17 cellular contexts compared by ENCODE assay signal in the genomic region with DNA sequence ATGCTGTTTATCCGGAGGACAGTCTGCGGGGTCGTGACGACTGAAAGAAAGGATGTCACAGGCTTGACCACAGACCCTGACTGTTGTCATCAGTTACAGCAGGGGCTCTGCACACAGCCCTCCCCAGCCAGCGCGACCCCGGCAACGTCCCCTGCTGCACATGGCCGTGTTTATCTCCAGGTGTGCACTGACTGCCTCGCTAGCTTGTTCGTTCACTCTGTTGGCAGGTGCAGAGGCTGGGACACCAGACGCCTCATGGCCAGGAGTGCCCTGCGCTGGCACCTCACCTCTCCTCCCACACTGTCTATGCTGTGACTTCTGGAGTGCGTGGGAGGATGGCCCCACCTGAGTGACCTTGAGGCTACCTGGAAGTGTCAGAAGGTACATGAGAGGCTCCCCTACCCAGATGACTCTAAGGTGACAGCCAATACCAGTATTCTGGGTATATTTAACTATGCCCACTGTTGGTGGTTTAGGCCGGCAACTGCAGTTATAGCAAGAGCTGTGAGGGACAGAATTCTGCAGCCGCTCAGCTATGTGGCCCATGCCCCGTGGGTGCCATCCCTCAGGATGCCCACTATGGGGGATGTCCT. TPM values are rescaled to one million over a fixed set of nuclear protein-coding genes. Genes with fewer than 3 reads are reported as not detected.
A peak's percentile ranks its signal among the peaks of the same experiment; 100 is the strongest.
DNase-seq lines count a peak whose midpoint lies in the region; ATAC-seq, FAIRE-seq and TF ChIP-seq lines count a peak whose summit lies in the region.
"Had no signal": no experiment of that assay in that cellular context is flagged by ENCODE, and none has a peak within 500 bp of the region (broad histone marks: within the 10 kb centered on the region; RNA-seq: fewer than 3 reads in every experiment).

No MANE protein-coding gene starts in this region.

- H3K27ac Mint-ChIP-seq in natural killer cell treated with Interleukin-12 subunit alpha and Interleukin-12 subunit beta and Interleukin-15 and Interleukin-18, amount 100 ng/mL, for 72 hours, result no peak overlapping the region
- H3K27ac Mint-ChIP-seq: activated naive CD8-positive, alpha-beta T cell treated with anti-CD3 and anti-CD28 coated beads, Interleukin-2, amount 50 U/mL, for 24 hours; stimulated activated memory B cell treated with anti-CD40 and anti-IgM and Interleukin-4, amounts not matched to agents 10 μg/mL and 1 μg/mL and 100 μg/mL, for 72 hours had no signal

- POLR2A ChIA-PET in HepG2 (lab: Yijun Ruan, JAX), result no interaction called here

- TF ChIP-seq EP300 in HepG2 (IDR thresholded peaks at IDR 0.05; ENCODE audit: low read depth in 2 of 2, low read length in 2 of 2), result no peak
- no peak for TF ChIP-seq EP300 in HepG2 (CRISPR knock-in tag; IDR thresholded peaks at IDR 0.05; ENCODE audit: borderline replicate concordance)

- TF ChIP-seq POLR2A in HepG2 (IDR thresholded peaks at IDR 0.05; ENCODE audit: insufficient read depth in 1 of 2, low read depth in 2 of 2, low read length in 2 of 2), result no peak

- in situ Hi-C loops in HepG2 (cut with HindIII; ENCODE audit: extremely low pct_ligation_motif_present, low pct_unique_long_range_greater_than_20kb), result loop anchor here (25.0 kb wide), 1 partner anchor 254 kb away; no protein-coding TSS in a partner anchor

- H3K27ac ChIP-seq in liver (ENCODE audit: low read depth in 1 of 2, low read length in 2 of 2), result peak overlapping the region; percentile 82 to 87
- no peak overlapping the region for H3K27ac ChIP-seq in HepG2 (ENCODE audit: extremely low read length, insufficient read depth, low read length)
- peak overlapping the region; percentile 0 to 54 (median 30) for H3K27ac ChIP-seq in pancreas
- peak overlapping the region in 1 of 2 donors; percentile 72 for H3K27ac ChIP-seq in aorta (ENCODE audit: low read depth in 1 of 2, low read length in 2 of 2)
- H3K27ac ChIP-seq: A549 had no signal

- no peak overlapping the region for H2AFZ ChIP-seq in HepG2 (ENCODE audit: low read length)

- BruUV-seq in HepG2 (replicated peaks; lab: Mats Ljungman, UMichigan), result no TSS peak

- no peaks in the 10 kb centered on the region for H3K9me3 Mint-ChIP-seq in natural killer cell treated with Interleukin-12 subunit alpha and Interleukin-12 subunit beta and Interleukin-15 and Interleukin-18, amount 100 ng/mL, for 72 hours
- H3K9me3 Mint-ChIP-seq: activated naive CD8-positive, alpha-beta T cell treated with anti-CD3 and anti-CD28 coated beads, Interleukin-2, amount 50 U/mL, for 24 hours; stimulated activated memory B cell treated with anti-CD40 and anti-IgM and Interleukin-4, amounts not matched to agents 10 μg/mL and 1 μg/mL and 100 μg/mL, for 72 hours had no signal

- DNase-seq in HepG2 (ENCODE audit: low spot score) (no peak), Right ventricle myocardium superior (no peak), pancreas (no peak), aorta (no peak), NCI-H2107 treated with DMSO at 0.1 percent for 48 hours (lab: John Stamatoyannopoulos, UW; ENCODE audit: unreplicated experiment) (no peak)
- DNase-seq in natural killer cell treated with Interleukin-12 subunit alpha and Interleukin-12 subunit beta and Interleukin-15 and Interleukin-18, amount 100 ng/mL, for 72 hours (ENCODE audit: low spot score), result no peak
- DNase-seq in stimulated activated naive CD4-positive, alpha-beta T cell (lab: John Stamatoyannopoulos, UW), result no peak
- DNase-seq: activated naive CD8-positive, alpha-beta T cell treated with anti-CD3 and anti-CD28 coated beads, Interleukin-2, amount 50 U/mL, for 24 hours; NCI-H1048; NCI-H2227 treated with DMSO at 0.1 percent for 48 hours; OCI-M1; T-helper 1 cell had no signal

- FAIRE-seq in HepG2 (lab: Jason Lieb, UNC) (no peak), pancreas (lab: Jason Lieb, UNC) (no peak)
- FAIRE-seq: A549, GM18507 had no signal

- H3K4me1 Mint-ChIP-seq in natural killer cell treated with Interleukin-12 subunit alpha and Interleukin-12 subunit beta and Interleukin-15 and Interleukin-18, amount 100 ng/mL, for 72 hours (ENCODE audit: low read depth in 2 of 2), result no peaks in the 10 kb centered on the region
- H3K4me1 Mint-ChIP-seq: stimulated activated memory B cell treated with anti-CD40 and anti-IgM and Interleukin-4, amounts not matched to agents 10 μg/mL and 1 μg/mL and 100 μg/mL, for 72 hours had no signal

- no peaks in the 10 kb centered on the region for H3K27me3 Mint-ChIP-seq in natural killer cell treated with Interleukin-12 subunit alpha and Interleukin-12 subunit beta and Interleukin-15 and Interleukin-18, amount 100 ng/mL, for 72 hours
- H3K27me3 Mint-ChIP-seq: activated naive CD8-positive, alpha-beta T cell treated with anti-CD3 and anti-CD28 coated beads, Interleukin-2, amount 50 U/mL, for 24 hours; stimulated activated memory B cell treated with anti-CD40 and anti-IgM and Interleukin-4, amounts not matched to agents 10 μg/mL and 1 μg/mL and 100 μg/mL, for 72 hours had no signal

- H3K9me3 ChIP-seq in liver (ENCODE audit: control insufficient read depth in 4 of 4, low read length in 3 of 4) (no peaks in the 10 kb centered on the region), HepG2 (ENCODE audit: low read length) (no peaks in the 10 kb centered on the region), pancreas (no peaks in the 10 kb centered on the region), aorta (ENCODE audit: control insufficient read depth, low read length) (no peaks in the 10 kb centered on the region)
- H3K9me3 ChIP-seq: A549 had no signal

- no peaks in the 10 kb centered on the region for H3K36me3 Mint-ChIP-seq in natural killer cell treated with Interleukin-12 subunit alpha and Interleukin-12 subunit beta and Interleukin-15 and Interleukin-18, amount 100 ng/mL, for 72 hours

- H3K4me3 Mint-ChIP-seq in natural killer cell treated with Interleukin-12 subunit alpha and Interleukin-12 subunit beta and Interleukin-15 and Interleukin-18, amount 100 ng/mL, for 72 hours, result no peak overlapping the region
- H3K4me3 Mint-ChIP-seq: activated naive CD8-positive, alpha-beta T cell treated with anti-CD3 and anti-CD28 coated beads, Interleukin-2, amount 50 U/mL, for 24 hours; stimulated activated memory B cell treated with anti-CD40 and anti-IgM and Interleukin-4, amounts not matched to agents 10 μg/mL and 1 μg/mL and 100 μg/mL, for 72 hours had no signal

- CTCF ChIA-PET in HepG2 (lab: Yijun Ruan, JAX; ENCODE audit: low intra/inter-chr PET ratio, low total read pairs), result no interaction called here

- no peak overlapping the region for H3K4me3 ChIP-seq in liver (ENCODE audit: low read depth in 1 of 3, low read length in 3 of 3)
- H3K4me3 ChIP-seq in HepG2 (replicated peaks in 1 of 3; ENCODE audit: insufficient read depth in 1 of 3, low read depth in 2 of 3, low read length in 3 of 3), result no peak overlapping the region
- no peak overlapping the region for H3K4me3 ChIP-seq in pancreas
- no peak overlapping the region for H3K4me3 ChIP-seq in aorta (ENCODE audit: low read length in 2 of 2)
- H3K4me3 ChIP-seq: A549 had no signal

- peaks cover 4 to 16% (median 12%) of the 10 kb centered on the region in 4 donors for H3K4me1 ChIP-seq in liver (ENCODE audit: control insufficient read depth in 4 of 4, insufficient read depth in 4 of 4, low read length in 3 of 4)
- H3K4me1 ChIP-seq in HepG2 (ENCODE audit: insufficient read depth, low read length), result no peaks in the 10 kb centered on the region
- no peaks in the 10 kb centered on the region for H3K4me1 ChIP-seq in pancreas
- no peaks in the 10 kb centered on the region for H3K4me1 ChIP-seq in aorta (ENCODE audit: control insufficient read depth in 1 of 2, insufficient read depth in 2 of 2, low read length in 2 of 2)
- H3K4me1 ChIP-seq: A549 had no signal

- no peak overlapping the region for H3K4me2 ChIP-seq in HepG2 (ENCODE audit: low read depth, low read length)
- H3K4me2 ChIP-seq: A549 had no signal

- H3K27me3 ChIP-seq in liver (ENCODE audit: control insufficient read depth in 4 of 4, insufficient read depth in 4 of 4, low read length in 3 of 4) (no peaks in the 10 kb centered on the region), HepG2 (ENCODE audit: control insufficient read depth in 1 of 2, insufficient read depth in 2 of 2, low read length in 2 of 2) (no peaks in the 10 kb centered on the region), pancreas (no peaks in the 10 kb centered on the region), aorta (ENCODE audit: control insufficient read depth in 1 of 2, insufficient read depth in 2 of 2, low read length in 1 of 2) (no peaks in the 10 kb centered on the region)

- ATAC-seq in HepG2, result no peak
- ATAC-seq in Right ventricle myocardium superior (ENCODE audit: poor library complexity), result peak; percentile 15
- peak in 3 of 4 donors; percentile 29 to 36 (median 34) for ATAC-seq in pancreas
- peak; percentile 33 for ATAC-seq in aorta (ENCODE audit: low FRiP score)
- ATAC-seq in natural killer cell treated with Interleukin-12 subunit alpha and Interleukin-12 subunit beta and Interleukin-15 and Interleukin-18, amount 100 ng/mL, for 72 hours, result no peak
- ATAC-seq: activated CD4-positive, CD25-positive, alpha-beta regulatory T cell treated with anti-CD3 and anti-CD28 coated beads, Interleukin-2, amount 50 U/mL, for 24 hours; activated naive CD8-positive, alpha-beta T cell treated with anti-CD3 and anti-CD28 coated beads, Interleukin-2, amount 50 U/mL, for 24 hours; stimulated activated memory B cell treated with anti-CD40 and anti-IgM and Interleukin-4, amounts not matched to agents 10 μg/mL and 1 μg/mL and 100 μg/mL, for 72 hours had no signal

- no peak for TF ChIP-seq CTCF in liver (IDR thresholded peaks at IDR 0.05; ENCODE audit: low read depth, low read length, missing input control)
- no peak for TF ChIP-seq CTCF in HepG2 (CRISPR knock-in tag; IDR thresholded peaks at IDR 0.05)
- no peak for TF ChIP-seq CTCF in pancreas (IDR thresholded peaks at IDR 0.05)

- whole genome bisulfite sequencing in liver, result 53% methylated on average over 17 of the region's 17 CpGs
- 98% methylated on average over 15 of the region's 17 CpGs for WGBS in HepG2 (ENCODE audit: low lambda C conversion rate)
- WGBS in pancreas, 2 donors, result 68 to 78% methylated on average over 17 of the region's 17 CpGs
- WGBS in aorta, 2 donors, result 14 to 17% methylated on average over 17 of the region's 17 CpGs

- TF ChIP-seq RAD21 in liver (IDR thresholded peaks at IDR 0.05) (no peak), HepG2 (CRISPR knock-in tag; IDR thresholded peaks at IDR 0.05) (no peak)

- H3K9ac ChIP-seq in liver (ENCODE audit: low read depth in 1 of 2, low read length in 2 of 2) (peak overlapping the region in 1 of 2 donors; percentile 18), HepG2 (ENCODE audit: insufficient read depth, low read depth, low read length) (no peak overlapping the region)

- intact Hi-C loops in HepG2 (cut with micrococcal nuclease; ENCODE audit: unreplicated experiment), result no loop called here
- intact Hi-C loops in Right ventricle myocardium superior (cut with DNase I), result no loop called here
- intact Hi-C loops in pancreas (cut with DNase I), result no loop called here
- intact Hi-C loops in aorta (cut with DNase I), result loop anchor here (5.0 kb wide), 1 partner anchor 54 kb away; no protein-coding TSS in a partner anchor

- peaks cover 6 to 32% (median 19%) of the 10 kb centered on the region in 4 donors for H3K36me3 ChIP-seq in liver (ENCODE audit: control insufficient read depth in 4 of 4, insufficient read depth in 3 of 4, low read depth in 1 of 4, low read length in 3 of 4)
- H3K36me3 ChIP-seq in HepG2 (replicated peaks in 1 of 2; ENCODE audit: control insufficient read depth in 1 of 2, insufficient read depth in 2 of 2, low read length in 2 of 2), result peaks cover 17 to 41% of the 10 kb centered on the region in 2 experiments; a peak in 4 of 5 replicates
- peaks cover under 1 to 30% (median 26%) of the 10 kb centered on the region in 3 donors for H3K36me3 ChIP-seq in pancreas
- no peaks in the 10 kb centered on the region for H3K36me3 ChIP-seq in aorta (ENCODE audit: control insufficient read depth in 1 of 2, insufficient read depth in 2 of 2, low read length in 1 of 2)

- no peaks in the 10 kb centered on the region for H4K20me1 ChIP-seq in HepG2 (ENCODE audit: insufficient read depth, low read length)

- H3K79me2 ChIP-seq in HepG2 (ENCODE audit: insufficient read depth, low read length), result no peaks in the 10 kb centered on the region

RNA-seq across cellular contexts. Expression of gene MRPL21, which starts 12.2 kb away (rescaled TPM):
- 10 to 100 TPM; 22.3 to 22.8 TPM for total RNA-seq in liver
- polyA plus RNA-seq in liver, result 10 to 100 TPM; 48.1 to 76.8 TPM
- total RNA-seq in HepG2 (2016; rRNA removed; fragmentation: Illumina TruSeq; extraction: Trizol), result 100 and 128 TPM in 2 replicates
- 51.5 and 56.8 TPM in 2 replicates for total RNA-seq in HepG2 (2016; cell fraction: cytosol; rRNA removed; fragmentation: Illumina TruSeq; extraction: Trizol; ENCODE audit: low read depth)
- total RNA-seq in HepG2 (2016; cell fraction: insoluble cytoplasmic fraction; rRNA removed; fragmentation: Illumina TruSeq; extraction: Trizol), result 90.5 and 136 TPM in 2 replicates
- total RNA-seq in HepG2 (2016; cell fraction: membrane; rRNA removed; fragmentation: Illumina TruSeq; extraction: Trizol), result 53.3 and 53.5 TPM in 2 replicates
- total RNA-seq in HepG2 (2016; cell fraction: nucleus; rRNA removed; fragmentation: Illumina TruSeq; extraction: Trizol), result 41.8 and 43.3 TPM in 2 replicates
- 56.3 and 61.5 TPM in 2 replicates for polyA plus RNA-seq in HepG2 (2011; rRNA removed)
- polyA plus RNA-seq in HepG2 (2011; cell fraction: cytosol; rRNA removed), result 52.8 and 61.9 TPM in 2 replicates
- polyA plus RNA-seq in HepG2 (2011; cell fraction: nucleus; rRNA removed), result 26.4 and 27.8 TPM in 2 replicates
- 49.9 and 56.6 TPM in 2 replicates for polyA plus RNA-seq in HepG2 (2012)
- polyA plus RNA-seq in HepG2 (2016; cell fraction: cytosol; fragmentation: Illumina TruSeq; extraction: Trizol; ENCODE audit: low read depth), result 48.1 and 59.5 TPM in 2 replicates
- polyA plus RNA-seq in HepG2 (2016; cell fraction: insoluble cytoplasmic fraction; fragmentation: Illumina TruSeq; extraction: Trizol; ENCODE audit: low read depth), result 119 and 125 TPM in 2 replicates
- polyA plus RNA-seq in HepG2 (2016; cell fraction: membrane; fragmentation: Illumina TruSeq; extraction: Trizol; ENCODE audit: low read depth), result 41.7 and 46.4 TPM in 2 replicates
- 59.6 and 63.8 TPM in 2 replicates for polyA plus RNA-seq in HepG2 (2016; cell fraction: nucleus; fragmentation: Illumina TruSeq; extraction: Trizol; ENCODE audit: insufficient read depth, low read depth)
- polyA minus RNA-seq in HepG2 (2011; rRNA and poly(A)+ RNA removed; ENCODE audit: low replicate concordance), result 26.5 and 74.2 TPM in 2 replicates
- 12.5 and 18.9 TPM in 2 replicates for polyA minus RNA-seq in HepG2 (2011; cell fraction: cytosol; rRNA and poly(A)+ RNA removed)
- polyA minus RNA-seq in HepG2 (2011; cell fraction: nucleus; rRNA and poly(A)+ RNA removed), result 21.3 and 25.6 TPM in 2 replicates
- total RNA-seq in Right ventricle myocardium superior, result 124 TPM
- total RNA-seq in pancreas, result 10 to 100 TPM; 17.9 to 28.1 (median 23.6) TPM
- polyA plus RNA-seq in pancreas, result 10 to 100 TPM; 38.1 to 42.1 TPM
- total RNA-seq in aorta, result 10 to 100 TPM; 31.7 to 37.0 TPM
- polyA plus RNA-seq in aorta, result 10 to 100 TPM; 51.7 to 69.7 TPM
- total RNA-seq in natural killer cell treated with Interleukin-12 subunit alpha and Interleukin-12 subunit beta and Interleukin-15 and Interleukin-18, amount 100 ng/mL, for 72 hours, result 100 to 1,000 TPM in 1 of 2 donors, 10 to 100 TPM in 1; 57.6 to 108 TPM

RNA-seq across cellular contexts. Expression of gene IGHMBP2, which starts 12.2 kb away (rescaled TPM):
- 10 to 100 TPM in 1 of 2 donors, 1 to 10 TPM in 1; 6.1 to 14.0 TPM for total RNA-seq in liver
- 1 to 10 TPM; 5.7 to 7.8 TPM for polyA plus RNA-seq in liver
- total RNA-seq in HepG2 (2016; rRNA removed; fragmentation: Illumina TruSeq; extraction: Trizol), result 5.9 and 9.9 TPM in 2 replicates
- 3.2 and 3.6 TPM in 2 replicates for total RNA-seq in HepG2 (2016; cell fraction: cytosol; rRNA removed; fragmentation: Illumina TruSeq; extraction: Trizol; ENCODE audit: low read depth)
- total RNA-seq in HepG2 (2016; cell fraction: insoluble cytoplasmic fraction; rRNA removed; fragmentation: Illumina TruSeq; extraction: Trizol), result 4.3 and 13.3 TPM in 2 replicates
- 4.7 and 5.4 TPM in 2 replicates for total RNA-seq in HepG2 (2016; cell fraction: membrane; rRNA removed; fragmentation: Illumina TruSeq; extraction: Trizol)
- total RNA-seq in HepG2 (2016; cell fraction: nucleus; rRNA removed; fragmentation: Illumina TruSeq; extraction: Trizol), result 12.8 and 19.6 TPM in 2 replicates
- polyA plus RNA-seq in HepG2 (2011; rRNA removed), result 8.9 and 11.4 TPM in 2 replicates
- 3.7 and 3.8 TPM in 2 replicates for polyA plus RNA-seq in HepG2 (2011; cell fraction: cytosol; rRNA removed)
- 32.6 and 32.7 TPM in 2 replicates for polyA plus RNA-seq in HepG2 (2011; cell fraction: nucleus; rRNA removed)
- polyA plus RNA-seq in HepG2 (2012), result 8.7 and 9.4 TPM in 2 replicates
- 1.2 and 1.7 TPM in 2 replicates for polyA plus RNA-seq in HepG2 (2016; cell fraction: cytosol; fragmentation: Illumina TruSeq; extraction: Trizol; ENCODE audit: low read depth)
- polyA plus RNA-seq in HepG2 (2016; cell fraction: insoluble cytoplasmic fraction; fragmentation: Illumina TruSeq; extraction: Trizol; ENCODE audit: low read depth), result 6.1 and 8.6 TPM in 2 replicates
- 3.5 and 3.6 TPM in 2 replicates for polyA plus RNA-seq in HepG2 (2016; cell fraction: membrane; fragmentation: Illumina TruSeq; extraction: Trizol; ENCODE audit: low read depth)
- 34.8 and 38.5 TPM in 2 replicates for polyA plus RNA-seq in HepG2 (2016; cell fraction: nucleus; fragmentation: Illumina TruSeq; extraction: Trizol; ENCODE audit: insufficient read depth, low read depth)
- polyA minus RNA-seq in HepG2 (2011; rRNA and poly(A)+ RNA removed; ENCODE audit: low replicate concordance), result 24.9 and 42.4 TPM in 2 replicates
- 8.0 and 8.1 TPM in 2 replicates for polyA minus RNA-seq in HepG2 (2011; cell fraction: cytosol; rRNA and poly(A)+ RNA removed)
- 22.9 and 24.8 TPM in 2 replicates for polyA minus RNA-seq in HepG2 (2011; cell fraction: nucleus; rRNA and poly(A)+ RNA removed)
- total RNA-seq in Right ventricle myocardium superior, result 13.5 TPM
- total RNA-seq in pancreas, result 10 to 100 TPM in 3 of 6 donors, 1 to 10 TPM in 3; 8.5 to 13.3 (median 10.7) TPM
- polyA plus RNA-seq in pancreas, result 10 to 100 TPM; 33.0 to 41.3 TPM
- 10 to 100 TPM; 24.6 to 33.6 TPM for total RNA-seq in aorta
- polyA plus RNA-seq in aorta, result 10 to 100 TPM in 1 of 2 donors, 1 to 10 TPM in 1; 5.6 to 64.7 TPM
- 10 to 100 TPM; 32.8 to 62.9 TPM for total RNA-seq in natural killer cell treated with Interleukin-12 subunit alpha and Interleukin-12 subunit beta and Interleukin-15 and Interleukin-18, amount 100 ng/mL, for 72 hours

RNA-seq across cellular contexts. Expression of gene CPT1A, which starts 49.7 kb away (rescaled TPM):
- 100 to 1,000 TPM in 1 of 2 donors, 10 to 100 TPM in 1; 48.0 to 232 TPM for total RNA-seq in liver
- polyA plus RNA-seq in liver, result 10 to 100 TPM; 17.2 to 73.9 TPM
- total RNA-seq in HepG2 (2016; rRNA removed; fragmentation: Illumina TruSeq; extraction: Trizol), result 5.9 and 7.0 TPM in 2 replicates
- total RNA-seq in HepG2 (2016; cell fraction: cytosol; rRNA removed; fragmentation: Illumina TruSeq; extraction: Trizol; ENCODE audit: low read depth), result 2.1 and 2.2 TPM in 2 replicates
- 5.0 and 7.5 TPM in 2 replicates for total RNA-seq in HepG2 (2016; cell fraction: insoluble cytoplasmic fraction; rRNA removed; fragmentation: Illumina TruSeq; extraction: Trizol)
- 4.1 and 4.3 TPM in 2 replicates for total RNA-seq in HepG2 (2016; cell fraction: membrane; rRNA removed; fragmentation: Illumina TruSeq; extraction: Trizol)
- 9.1 and 10.4 TPM in 2 replicates for total RNA-seq in HepG2 (2016; cell fraction: nucleus; rRNA removed; fragmentation: Illumina TruSeq; extraction: Trizol)
- 7.1 and 14.3 TPM in 2 replicates for polyA plus RNA-seq in HepG2 (2011; rRNA removed)
- 5.2 and 8.0 TPM in 2 replicates for polyA plus RNA-seq in HepG2 (2011; cell fraction: cytosol; rRNA removed)
- polyA plus RNA-seq in HepG2 (2011; cell fraction: nucleus; rRNA removed), result 21.8 and 25.1 TPM in 2 replicates
- polyA plus RNA-seq in HepG2 (2012), result 29.0 and 36.7 TPM in 2 replicates
- polyA plus RNA-seq in HepG2 (2016; cell fraction: cytosol; fragmentation: Illumina TruSeq; extraction: Trizol; ENCODE audit: low read depth), result 0.69 and 0.71 TPM in 2 replicates
- polyA plus RNA-seq in HepG2 (2016; cell fraction: insoluble cytoplasmic fraction; fragmentation: Illumina TruSeq; extraction: Trizol; ENCODE audit: low read depth), result 3.6 and 4.1 TPM in 2 replicates
- polyA plus RNA-seq in HepG2 (2016; cell fraction: membrane; fragmentation: Illumina TruSeq; extraction: Trizol; ENCODE audit: low read depth), result 1.4 and 1.9 TPM in 2 replicates
- polyA plus RNA-seq in HepG2 (2016; cell fraction: nucleus; fragmentation: Illumina TruSeq; extraction: Trizol; ENCODE audit: insufficient read depth, low read depth), result 11.0 and 11.5 TPM in 2 replicates
- 29.7 and 125 TPM in 2 replicates for polyA minus RNA-seq in HepG2 (2011; rRNA and poly(A)+ RNA removed; ENCODE audit: low replicate concordance)
- 18.2 and 34.1 TPM in 2 replicates for polyA minus RNA-seq in HepG2 (2011; cell fraction: cytosol; rRNA and poly(A)+ RNA removed)
- polyA minus RNA-seq in HepG2 (2011; cell fraction: nucleus; rRNA and poly(A)+ RNA removed), result 14.2 and 22.8 TPM in 2 replicates
- 77.1 TPM for total RNA-seq in Right ventricle myocardium superior
- total RNA-seq in pancreas, result 10 to 100 TPM; 16.9 to 33.7 (median 22.7) TPM
- polyA plus RNA-seq in pancreas, result 10 to 100 TPM in 1 of 2 donors, 1 to 10 TPM in 1; 9.5 to 15.6 TPM
- total RNA-seq in aorta, result 10 to 100 TPM; 62.0 to 81.4 TPM
- 10 to 100 TPM; 10.9 to 56.9 TPM for polyA plus RNA-seq in aorta
- total RNA-seq in natural killer cell treated with Interleukin-12 subunit alpha and Interleukin-12 subunit beta and Interleukin-15 and Interleukin-18, amount 100 ng/mL, for 72 hours, result 10 to 100 TPM; 26.7 to 32.3 TPM

Comparison
In these comparisons a context has a peak if more than half of its experiments do, and no peak if none do; other contexts are left out.
1. ATAC-seq: peak in Right ventricle myocardium superior (single experiment), pancreas (3 of 4) and aorta (single experiment); none in HepG2 (single experiment) and natural killer cell treated with Interleukin-12 subunit alpha and Interleukin-12 subunit beta and Interleukin-15 and Interleukin-18, amount 100 ng/mL, for 72 hours (0 of 2).
2. intact Hi-C loops: an anchor here in aorta (5.0 kb wide); none called in HepG2, Right ventricle myocardium superior and pancreas.